In the genomic region with DNA sequence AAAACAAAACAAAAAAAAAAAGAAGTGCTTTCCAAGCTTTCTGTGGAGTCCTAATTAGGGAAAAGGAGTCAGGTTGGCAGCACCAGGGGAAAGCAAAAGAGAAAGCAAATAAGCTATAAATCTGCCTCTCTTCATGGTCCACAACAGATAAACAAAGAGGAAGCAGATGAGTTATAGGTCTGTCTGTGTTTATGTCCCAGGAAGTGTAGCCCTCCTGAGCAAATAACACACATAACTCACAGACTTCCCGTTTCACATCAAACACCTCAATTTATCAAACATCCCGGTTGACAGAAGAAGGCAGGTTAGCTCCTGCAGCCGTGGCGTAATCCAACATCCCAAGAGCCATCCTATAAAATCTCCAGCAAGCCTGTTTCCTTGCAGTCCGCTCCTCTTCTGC, we compare ENCODE assay signal across 13 cellular contexts. TPM values are rescaled to one million over a fixed set of nuclear protein-coding genes. Genes with fewer than 3 reads are reported as not detected.
DNase-seq lines count a peak whose midpoint lies in the region; ATAC-seq and TF ChIP-seq lines count a peak whose summit lies in the region.
"Had no signal": no experiment of that assay in that cellular context is flagged by ENCODE, and none has a peak within 500 bp of the region (broad histone marks: within the 10 kb centered on the region; RNA-seq: fewer than 3 reads in every experiment).

No MANE protein-coding gene starts in this region.

- no peaks in the 10 kb centered on the region for H3K27me3 ChIP-seq in mammary epithelial cell (ENCODE audit: insufficient read depth, low read length)

- H3K36me3 ChIP-seq in mammary epithelial cell (ENCODE audit: insufficient read depth, low read length): no peaks in the 10 kb centered on the region

- no peaks in the 10 kb centered on the region for H4K20me1 ChIP-seq in mammary epithelial cell (ENCODE audit: insufficient read depth, low read length)

- intact Hi-C loops in sciatic nerve (cut with DNase I): no loop called here
- intact Hi-C loops in mammary epithelial cell (cut with micrococcal nuclease): no loop called here

- H3K4me1 Mint-ChIP-seq in T-helper 17 cell (peaks cover 11% of the 10 kb centered on the region), nephron (peaks cover 17% of the 10 kb centered on the region)

- TF ChIP-seq CTCF in nephron (IDR thresholded peaks at IDR 0.05; ENCODE audit: unreplicated experiment in 3 of 3) (no peak), mammary epithelial cell (conservative IDR thresholded peaks at IDR 0.05 in 1 of 2, IDR thresholded peaks at IDR 0.05 in 1 of 2; ENCODE audit: extremely low read depth in 1 of 2, insufficient read depth in 1 of 2, low read depth in 1 of 2, low read length in 2 of 2) (no peak)

- no peaks in the 10 kb centered on the region for H3K9me3 ChIP-seq in T-helper 17 cell (ENCODE audit: control insufficient read depth, low read length, poor library complexity, severe bottlenecking)
- H3K9me3 ChIP-seq in mammary epithelial cell (replicated peaks; ENCODE audit: insufficient read depth, low read length): no peaks in the 10 kb centered on the region

- H3K27ac Mint-ChIP-seq in T-helper 17 cell (no peak overlapping the region), nephron (peak overlapping the region in 2 of 3 experiments; percentile 14 to 25)

- DNase-seq in NCI-H1092 treated with DMSO at 0.1 percent for 48 hours (lab: John Stamatoyannopoulos, UW): peak; percentile 12
- DNase-seq in NCI-H1092 (lab: John Stamatoyannopoulos, UW): no peak
- DNase-seq in NCI-H1417 (lab: John Stamatoyannopoulos, UW): peak; percentile 38 to 81 (median 61)
- no peak for DNase-seq in T-helper 17 cell
- no peak for DNase-seq in amygdala (lab: John Stamatoyannopoulos, UW)
- DNase-seq in sciatic nerve (ENCODE audit: low spot score): no peak
- no peak for DNase-seq in mammary epithelial cell
- DNase-seq: activated effector memory CD4-positive, alpha-beta T cell treated with anti-CD3 and anti-CD28 coated beads, Interleukin-2, amount 50 U/mL, for 16 hours; EL; NCI-H2107 had no signal

- 90% methylated on average over 5 of the region's 5 CpGs for WGBS in mammary epithelial cell (ENCODE audit: low coverage, missing lambda C conversion rate)

- no peaks in the 10 kb centered on the region for H3K9me3 Mint-ChIP-seq in nephron

- no TSS peak for BruUV-seq in mammary epithelial cell (replicated peaks; lab: Mats Ljungman, UMichigan)

- no peak overlapping the region for H2AFZ ChIP-seq in mammary epithelial cell (ENCODE audit: low read depth, low read length)

- in situ Hi-C loops in mammary epithelial cell (cut with MboI; ENCODE audit: low sequenced_read_pairs in 2 of 2): no loop called here

- no peak overlapping the region for H3K4me2 ChIP-seq in mammary epithelial cell (ENCODE audit: insufficient read depth, low read depth, low read length)

- peak; percentile 48 for ATAC-seq in T-helper 17 cell
- no peak for ATAC-seq in sciatic nerve
- ATAC-seq: HCT116 had no signal

- no peak overlapping the region for H3K9ac ChIP-seq in mammary epithelial cell (ENCODE audit: insufficient read depth, low read length)

- H3K4me1 ChIP-seq in mammary epithelial cell (ENCODE audit: insufficient read depth, low read length): peaks cover 18% of the 10 kb centered on the region

- H3K4me3 Mint-ChIP-seq in T-helper 17 cell (no peak overlapping the region), nephron (no peak overlapping the region)

- dilution Hi-C loops in mammary epithelial cell (cut with HindIII; ENCODE audit: low sequenced_read_pairs): no loop called here

- no peak overlapping the region for H3K27ac ChIP-seq in mammary epithelial cell (ENCODE audit: insufficient read depth, low read depth, low read length)
- H3K27ac ChIP-seq: 22Rv1 had no signal

- CTCF ChIA-PET in mammary epithelial cell (lab: Charles Lee; ENCODE audit: low non-redundant PET): no interaction called here

- H3K79me2 ChIP-seq in mammary epithelial cell (ENCODE audit: insufficient read depth, low read length): no peaks in the 10 kb centered on the region

- H3K36me3 Mint-ChIP-seq in T-helper 17 cell (ENCODE audit: low read depth) (no peaks in the 10 kb centered on the region), nephron (ENCODE audit: low read depth) (no peaks in the 10 kb centered on the region)

- H3K4me3 ChIP-seq in mammary epithelial cell (replicated peaks in 1 of 3; ENCODE audit: insufficient read depth in 1 of 3, low read depth in 2 of 3, low read length in 3 of 3): no peak overlapping the region

- H3K27me3 Mint-ChIP-seq in T-helper 17 cell (peaks cover 44% of the 10 kb centered on the region), nephron (ENCODE audit: low read depth) (peaks cover 17% of the 10 kb centered on the region)

RNA-seq across cellular contexts. Expression of gene SLC2A5, which starts 5.6 kb away (rescaled TPM):
- under 1 TPM in 1 of 2 donors, not detected in 1; 0.85 TPM for total RNA-seq in T-helper 17 cell
- total RNA-seq in sciatic nerve: 9.4 TPM
- under 1 TPM; under 0.01 to 0.38 TPM for total RNA-seq in mammary epithelial cell
- polyA plus RNA-seq in mammary epithelial cell: 0.19 TPM
- not detected for polyA minus RNA-seq in mammary epithelial cell

RNA-seq across cellular contexts. Expression of gene SLC2A7, which starts 48.8 kb away (rescaled TPM):
- total RNA-seq in T-helper 17 cell (not detected), sciatic nerve (not detected), mammary epithelial cell (not detected)
- polyA plus RNA-seq in mammary epithelial cell: not detected
- polyA minus RNA-seq in mammary epithelial cell: not detected

RNA-seq across cellular contexts. Expression of gene GPR157, which starts 53.9 kb away (rescaled TPM):
- total RNA-seq in T-helper 17 cell (1 to 10 TPM; 4.4 to 5.6 TPM), sciatic nerve (8.6 TPM), mammary epithelial cell (10 to 100 TPM in 1 of 2 donors, 1 to 10 TPM in 1; 7.2 to 10.4 TPM)
- polyA plus RNA-seq in mammary epithelial cell: 2.3 TPM
- 16.1 TPM for polyA minus RNA-seq in mammary epithelial cell

Comparison
In these comparisons a context has a peak if more than half of its experiments do, and no peak if none do; other contexts are left out.
1. DNase-seq: peak in NCI-H1092 treated with DMSO at 0.1 percent for 48 hours (single experiment) and NCI-H1417 (3 of 3); none in NCI-H1092 (single experiment), T-helper 17 cell (0 of 3), amygdala (0 of 56), sciatic nerve (single experiment) and mammary epithelial cell (single experiment).